In genomic region chr10:28853195-28853594, GRCh38 we compare ENCODE assay signal across 1 cellular context.
TF ChIP-seq lines count a peak whose summit lies in the region.

No MANE protein-coding gene starts in this region.

TF ChIP-seq in GM23338, 12 proteins besides CTCF, POLR2A, EP300 and RAD21 (continued from another document):
- TF ChIP-seq ZNF462 (CRISPR knock-in tag; IDR thresholded peaks at IDR 0.05), result no peak
- no peak for TF ChIP-seq ETS1 (IDR thresholded peaks at IDR 0.05)
TF ChIP-seq in GM23338: peak in this region for 0.
